22 cellular contexts compared by ENCODE assay signal in the genomic region with DNA sequence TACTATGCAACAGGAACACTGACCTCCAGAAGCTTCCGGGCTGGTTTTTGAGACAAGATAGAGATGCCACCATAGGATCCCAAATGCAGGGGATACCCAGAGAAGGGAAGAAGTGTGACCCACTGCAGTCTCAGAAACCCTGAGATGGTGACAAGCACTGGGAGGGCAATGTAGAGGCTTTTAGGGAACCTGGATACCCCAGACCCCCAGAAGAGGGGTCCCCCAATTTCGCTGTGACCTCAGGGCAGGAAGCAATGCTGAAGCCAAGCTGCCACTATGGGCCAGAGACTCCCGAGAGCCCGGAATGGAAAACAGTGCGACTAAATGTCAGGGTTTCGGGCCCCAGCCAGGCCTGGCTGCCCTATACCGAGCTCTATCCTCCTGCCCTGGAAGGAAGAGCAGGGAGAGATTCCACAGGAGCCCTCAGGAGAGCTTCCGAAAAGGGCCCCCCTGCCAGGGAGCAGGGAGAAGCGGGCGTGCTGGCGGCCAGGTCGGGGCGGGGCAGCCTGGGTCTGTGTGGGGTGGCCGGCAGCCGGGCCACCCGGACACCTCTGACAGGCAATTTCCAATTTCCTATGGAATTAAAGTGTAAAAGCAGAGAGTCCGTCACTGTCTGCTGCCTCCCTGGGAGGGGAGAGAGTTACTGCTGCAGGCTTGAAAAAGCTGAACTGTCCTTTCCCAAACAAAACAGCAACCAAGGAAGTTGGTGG.
DNase-seq lines count a peak whose midpoint lies in the region; ATAC-seq and TF ChIP-seq lines count a peak whose summit lies in the region.
"Had no signal": no experiment of that assay in that cellular context is flagged by ENCODE, and none has a peak within 500 bp of the region (broad histone marks: within the 10 kb centered on the region; RNA-seq: fewer than 3 reads in every experiment).

No MANE protein-coding gene starts in this region.

- peaks cover 0 to 30% (median 6%) of the 10 kb centered on the region in 12 donors for H3K4me1 ChIP-seq in heart left ventricle
- peaks cover 31% of the 10 kb centered on the region for H3K4me1 ChIP-seq in adipocyte (ENCODE audit: control insufficient read depth, insufficient read depth, low read length)
- peaks cover 3 to 13% (median 9%) of the 10 kb centered on the region in 5 donors for H3K4me1 ChIP-seq in subcutaneous abdominal adipose tissue (ENCODE audit: control insufficient read depth in 5 of 5, insufficient read depth in 5 of 5, low read length in 5 of 5)

- H3K9me3 Mint-ChIP-seq in nephron, result peaks cover 26% of the 10 kb centered on the region
- H3K9me3 Mint-ChIP-seq in activated CD4-positive, alpha-beta memory T cell treated with anti-CD3 and anti-CD28 coated beads for 36 hours, result peaks cover 16% of the 10 kb centered on the region

- H3K9me3 ChIP-seq in heart left ventricle (peaks cover 0 to 23% (median 11%) of the 10 kb centered on the region in 12 donors), adipocyte (ENCODE audit: control insufficient read depth, low read length) (peaks cover 18% of the 10 kb centered on the region), subcutaneous abdominal adipose tissue (ENCODE audit: control insufficient read depth in 5 of 5, low read length in 5 of 5) (peaks cover 4 to 26% (median 14%) of the 10 kb centered on the region in 5 donors)
- H3K9me3 ChIP-seq: SJSA1 had no signal

- TF ChIP-seq CTCF in heart left ventricle (IDR thresholded peaks at IDR 0.05) (no peak), nephron (IDR thresholded peaks at IDR 0.05; ENCODE audit: unreplicated experiment in 3 of 3) (no peak)

- peaks cover 6% of the 10 kb centered on the region for H3K27me3 Mint-ChIP-seq in nephron (ENCODE audit: low read depth)
- peaks cover 6% of the 10 kb centered on the region for H3K27me3 Mint-ChIP-seq in activated CD4-positive, alpha-beta memory T cell treated with anti-CD3 and anti-CD28 coated beads for 36 hours

- H3K27me3 ChIP-seq in heart left ventricle, result no peaks in the 10 kb centered on the region
- no peaks in the 10 kb centered on the region for H3K27me3 ChIP-seq in adipocyte (replicated peaks; ENCODE audit: control insufficient read depth, insufficient read depth, low read length)
- H3K27me3 ChIP-seq in subcutaneous abdominal adipose tissue (ENCODE audit: control insufficient read depth in 5 of 5, insufficient read depth in 4 of 5, low read length in 5 of 5), result peaks cover 0 to 5% (median 0%) of the 10 kb centered on the region in 5 donors
- H3K27me3 ChIP-seq: BLaER1 treated with 17β-estradiol and CSF1 and Interleukin-3, amounts not matched to agents 10 nM and 100 nM; SJSA1 had no signal

- peaks cover 13% of the 10 kb centered on the region for H3K36me3 Mint-ChIP-seq in nephron (ENCODE audit: low read depth)
- no peaks in the 10 kb centered on the region for H3K36me3 Mint-ChIP-seq in activated CD4-positive, alpha-beta memory T cell treated with anti-CD3 and anti-CD28 coated beads for 36 hours
- H3K36me3 Mint-ChIP-seq: CD8-positive, alpha-beta T cell had no signal

- peaks cover 28% of the 10 kb centered on the region for H3K4me1 Mint-ChIP-seq in nephron
- H3K4me1 Mint-ChIP-seq in activated CD4-positive, alpha-beta memory T cell treated with anti-CD3 and anti-CD28 coated beads for 36 hours (ENCODE audit: low read depth), result no peaks in the 10 kb centered on the region
- H3K4me1 Mint-ChIP-seq: IgD-negative memory B cell had no signal

- peak overlapping the region; percentile 23 for H3K9ac ChIP-seq in adipocyte (ENCODE audit: low read length)
- no peak overlapping the region for H3K9ac ChIP-seq in subcutaneous abdominal adipose tissue (ENCODE audit: low read length in 5 of 5)
- H3K9ac ChIP-seq: BLaER1 treated with 17β-estradiol and CSF1 and Interleukin-3, amounts not matched to agents 10 nM and 100 nM had no signal

- H3K4me3 ChIP-seq in heart left ventricle (no peak overlapping the region), adipocyte (ENCODE audit: low read length) (no peak overlapping the region), subcutaneous abdominal adipose tissue (ENCODE audit: low read depth in 1 of 5, low read length in 5 of 5) (no peak overlapping the region)
- H3K4me3 ChIP-seq: BLaER1 treated with 17β-estradiol and CSF1 and Interleukin-3, amounts not matched to agents 10 nM and 100 nM; SJSA1 had no signal

- intact Hi-C loops in heart left ventricle (cut with DNase I), result loop anchor here in 5 of 10 donors (10.0 kb wide), 2 partner anchors 79 to 149 kb away; no protein-coding TSS in a partner anchor
- intact Hi-C loops in Right ventricle myocardium inferior (cut with DNase I), result no loop called here
- intact Hi-C loops in activated CD4-positive, alpha-beta memory T cell treated with anti-CD3 and anti-CD28 coated beads for 36 hours (cut with micrococcal nuclease), result no loop called here

- no peak for TF ChIP-seq POLR2A in heart left ventricle (IDR thresholded peaks at IDR 0.05)

- CTCF ChIA-PET in activated CD4-positive, alpha-beta memory T cell treated with anti-CD3 and anti-CD28 coated beads for 36 hours (lab: Charles Lee), result no interaction called here

- POLR2A ChIA-PET in activated CD4-positive, alpha-beta memory T cell treated with anti-CD3 and anti-CD28 coated beads for 36 hours (lab: Charles Lee), result no interaction called here

- H3K4me3 Mint-ChIP-seq in nephron, result no peak overlapping the region
- H3K4me3 Mint-ChIP-seq in activated CD4-positive, alpha-beta memory T cell treated with anti-CD3 and anti-CD28 coated beads for 36 hours, result no peak overlapping the region
- H3K4me3 Mint-ChIP-seq: CD8-positive, alpha-beta T cell; IgD-negative memory B cell had no signal

- H3K27ac ChIP-seq in heart left ventricle (peak overlapping the region in 9 of 12 donors; percentile 11 to 78 (median 55)), subcutaneous abdominal adipose tissue (ENCODE audit: low read depth, low read length) (peak overlapping the region; percentile 50)
- H3K27ac ChIP-seq: BLaER1 treated with 17β-estradiol and CSF1 and Interleukin-3, amounts not matched to agents 10 nM and 100 nM; SJSA1 had no signal

- 80 to 83% (median 82%) methylated on average over 10 to 17 of the region's 17 CpGs for WGBS in heart left ventricle, 4 donors

- ATAC-seq in heart left ventricle (peak in 1 of 4 donors; percentile 12), Right ventricle myocardium inferior (no peak), HG02885 (IDR thresholded peaks at IDR 0.05; ENCODE audit: poor library complexity, unreplicated experiment) (no peak)
- ATAC-seq: CD8-positive, alpha-beta T cell; Panc1 had no signal

- H3K36me3 ChIP-seq in heart left ventricle (no peaks in the 10 kb centered on the region), adipocyte (ENCODE audit: control insufficient read depth, insufficient read depth, low read length, severe bottlenecking) (no peaks in the 10 kb centered on the region), subcutaneous abdominal adipose tissue (ENCODE audit: control insufficient read depth in 5 of 5, insufficient read depth in 5 of 5, low read length in 5 of 5) (no peaks in the 10 kb centered on the region)
- H3K36me3 ChIP-seq: BLaER1 treated with 17β-estradiol and CSF1 and Interleukin-3, amounts not matched to agents 10 nM and 100 nM; SJSA1 had no signal

- no peak for DNase-seq in heart left ventricle
- DNase-seq in Right ventricle myocardium inferior (ENCODE audit: missing footprints), result no peak
- DNase-seq in adipocyte (ENCODE audit: low read depth), result no peak
- no peak for DNase-seq in activated CD4-positive, alpha-beta memory T cell treated with anti-CD3 and anti-CD28 coated beads for 36 hours
- DNase-seq: 8988T; CD8-positive, alpha-beta T cell; DND-41; HCEC 1CT; NCI-H1105; NCI-H146; NCI-H2029; NCI-H226; NCI-H510A treated with DMSO at 0.1 percent for 48 hours; NCI-H774; NK-92 treated with Interleukin-12 subunit alpha and Interleukin-12 subunit beta, amount 100 ng/mL, for 24 hours had no signal

- H3K27ac Mint-ChIP-seq in nephron, result peak overlapping the region in 2 of 3 experiments; percentile 17 to 62
- H3K27ac Mint-ChIP-seq in activated CD4-positive, alpha-beta memory T cell treated with anti-CD3 and anti-CD28 coated beads for 36 hours, result no peak overlapping the region
- H3K27ac Mint-ChIP-seq: CD8-positive, alpha-beta T cell had no signal
